Comparison of ENCODE assay signal across 8 cellular contexts in the genomic region with DNA sequence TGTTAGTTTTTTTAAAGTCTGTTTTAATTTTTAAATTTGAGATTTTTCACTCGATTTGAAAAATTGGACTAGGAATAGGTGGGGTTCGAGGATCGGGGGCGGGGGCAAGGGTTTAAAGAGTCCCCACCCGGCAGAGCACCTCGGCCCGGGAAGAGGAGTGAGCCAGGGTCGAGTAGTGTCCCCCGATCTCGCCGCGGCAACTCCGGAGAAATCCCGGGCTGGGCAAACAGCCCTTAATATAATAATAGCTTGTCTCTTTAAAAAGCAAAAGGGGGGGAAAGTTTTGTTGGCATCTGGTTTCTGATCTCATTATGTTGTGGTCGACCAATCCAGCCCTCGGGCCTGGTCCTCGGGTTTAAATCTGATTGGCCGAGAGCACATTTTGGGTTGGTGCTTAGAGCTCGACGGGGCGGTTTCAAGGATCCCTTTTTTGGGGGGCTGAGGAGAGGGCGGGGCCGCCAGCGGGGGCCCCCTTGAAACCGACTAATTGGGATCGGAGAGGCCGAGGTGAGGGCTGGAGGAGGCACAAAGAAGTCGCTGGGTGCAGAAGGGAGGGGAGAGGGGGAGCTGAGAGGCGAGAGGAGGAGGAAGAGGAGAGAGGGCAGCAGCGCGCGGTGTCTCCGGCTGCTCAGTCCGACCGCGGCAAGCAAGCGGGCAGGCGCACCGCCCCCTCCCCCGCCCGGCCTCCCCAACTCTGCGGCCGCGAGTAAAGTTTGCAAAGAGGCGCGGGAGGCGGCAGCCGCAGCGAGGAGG. TPM values are rescaled to one million over a fixed set of nuclear protein-coding genes. Genes with fewer than 3 reads are reported as not detected.
DNase-seq lines count a peak whose midpoint lies in the region; ATAC-seq and TF ChIP-seq lines count a peak whose summit lies in the region.

A gene (plus strand): TSS at position 631 of the 753 bp plus-strand sequence. CDS start 205 bp downstream, outside the sequence.

- H3K4me1 ChIP-seq in HUES6 (ENCODE audit: control insufficient read depth, insufficient read depth, low read length), result peaks cover 42% of the 10 kb centered on the region

- peak within 1 kb of the TSS; percentile 52 to 98 (median 87) for H3K27ac Mint-ChIP-seq in naive B cell

- H3K27me3 Mint-ChIP-seq in activated T-cell treated with anti-CD3 and anti-CD28 coated beads, Interleukin-2, amount 50 U/mL, for 4 hours (ENCODE audit: low read depth), result peaks cover 70% of the 10 kb centered on the region
- H3K27me3 Mint-ChIP-seq in naive B cell, result peaks cover 46 to 54% (median 47%) of the 10 kb centered on the region in 3 donors

- peak within 1 kb of the TSS; percentile 79 for H3K27ac ChIP-seq in HUES6 (ENCODE audit: low read depth, low read length)

- peak within 1 kb of the TSS; percentile 73 for H3K9ac ChIP-seq in HUES6 (ENCODE audit: low read length)

- H3K4me3 Mint-ChIP-seq in activated T-cell treated with anti-CD3 and anti-CD28 coated beads, Interleukin-2, amount 50 U/mL, for 4 hours, result peak within 1 kb of the TSS; percentile 87
- H3K4me3 Mint-ChIP-seq in naive B cell, result peak within 1 kb of the TSS; percentile 89 to 99 (median 95)

- H3K9me3 ChIP-seq in HUES6 (ENCODE audit: control insufficient read depth, insufficient read depth, low read depth, low read length), result no peaks in the 10 kb centered on the region

- no peaks in the 10 kb centered on the region for H3K36me3 ChIP-seq in GM06990 (ENCODE audit: control insufficient read depth, insufficient read depth, low read length)
- no peaks in the 10 kb centered on the region for H3K36me3 ChIP-seq in HUES6 (ENCODE audit: control insufficient read depth, insufficient read depth, low read length)

- DNase-seq in GM06990 (ENCODE audit: extremely low read depth, insufficient read length) (peak; percentile 88), NOMO-1 treated with DMSO at 0.1 percent for 48 hours (lab: John Stamatoyannopoulos, UW; ENCODE audit: unreplicated experiment) (peak; percentile 98), fibroblast of peridontal ligament (ENCODE audit: extremely low read depth) (peak; percentile 99), naive B cell (peak; percentile 79), stromal cell of bone marrow (ENCODE audit: low read depth) (peak; percentile 99)
- DNase-seq in activated T-cell treated with anti-CD3 and anti-CD28 coated beads, Interleukin-2, amount 50 U/mL, for 4 hours, result peak; percentile 17

- H3K27me3 ChIP-seq in GM06990 (replicated peaks; ENCODE audit: control insufficient read depth, insufficient read depth, low read length) (no peaks in the 10 kb centered on the region), HUES6 (ENCODE audit: control insufficient read depth, insufficient read depth, low read length) (peaks cover 55% of the 10 kb centered on the region)

- H3K4me1 Mint-ChIP-seq in activated T-cell treated with anti-CD3 and anti-CD28 coated beads, Interleukin-2, amount 50 U/mL, for 4 hours (ENCODE audit: low read depth), result peaks cover 28% of the 10 kb centered on the region
- peaks cover 22 to 34% (median 23%) of the 10 kb centered on the region in 3 donors for H3K4me1 Mint-ChIP-seq in naive B cell

- peak within 1 kb of the TSS; percentile 72 for H3K4me3 ChIP-seq in GM06990 (replicated peaks; ENCODE audit: low read depth, low read length)
- H3K4me3 ChIP-seq in HUES6 (ENCODE audit: low read depth, low read length), result peak within 1 kb of the TSS; percentile 80

- ATAC-seq in activated T-cell treated with anti-CD3 and anti-CD28 coated beads, Interleukin-2, amount 50 U/mL, for 4 hours, result peak; percentile 54 to 69
- ATAC-seq in naive B cell (ENCODE audit: low read depth in 2 of 2), result peak; percentile 78 to 83
- no peak for ATAC-seq in HG03469 (IDR thresholded peaks at IDR 0.05; ENCODE audit: unreplicated experiment)

- no peaks in the 10 kb centered on the region for H3K9me3 Mint-ChIP-seq in activated T-cell treated with anti-CD3 and anti-CD28 coated beads, Interleukin-2, amount 50 U/mL, for 4 hours
- H3K9me3 Mint-ChIP-seq in naive B cell, result peaks cover 0 to 4% (median 3%) of the 10 kb centered on the region in 7 donors

- H3K36me3 Mint-ChIP-seq in activated T-cell treated with anti-CD3 and anti-CD28 coated beads, Interleukin-2, amount 50 U/mL, for 4 hours (ENCODE audit: insufficient read depth), result no peaks in the 10 kb centered on the region
- peaks cover 0 to 8% of the 10 kb centered on the region in 2 donors for H3K36me3 Mint-ChIP-seq in naive B cell

- no peak for TF ChIP-seq CTCF in GM06990 (IDR thresholded peaks at IDR 0.05; ENCODE audit: insufficient read depth, low read length, poor library complexity, severe bottlenecking)

RNA-seq across cellular contexts. Expression of the gene that starts here (rescaled TPM):
- total RNA-seq in activated T-cell treated with anti-CD3 and anti-CD28 coated beads, Interleukin-2, amount 50 U/mL, for 4 hours, result under 1 TPM in 1 of 3 donors, not detected in 2; 0.08 TPM
- under 1 TPM; 0.21 to 0.52 (median 0.41) TPM for polyA plus RNA-seq in naive B cell (ENCODE audit: low read depth in 6 of 6)

Comparison
In these comparisons a context has a peak if more than half of its experiments do, and no peak if none do; other contexts are left out.
1. Peak in DNase-seq and ATAC-seq in activated T-cell treated with anti-CD3 and anti-CD28 coated beads, Interleukin-2, amount 50 U/mL, for 4 hours; RNA of the gene not detected or under 1 TPM.
2. Peak in DNase-seq and ATAC-seq in naive B cell; RNA of the gene not detected or under 1 TPM.
3. DNase-seq: peak in every context shown above with its lines; median percentile 99 in fibroblast of peridontal ligament; 99 in stromal cell of bone marrow; 98 in NOMO-1 treated with DMSO at 0.1 percent for 48 hours; 88 in GM06990; 79 in naive B cell; 17 in activated T-cell treated with anti-CD3 and anti-CD28 coated beads, Interleukin-2, amount 50 U/mL, for 4 hours.